ENCODE assay signal across 19 cellular contexts in the genomic region with DNA sequence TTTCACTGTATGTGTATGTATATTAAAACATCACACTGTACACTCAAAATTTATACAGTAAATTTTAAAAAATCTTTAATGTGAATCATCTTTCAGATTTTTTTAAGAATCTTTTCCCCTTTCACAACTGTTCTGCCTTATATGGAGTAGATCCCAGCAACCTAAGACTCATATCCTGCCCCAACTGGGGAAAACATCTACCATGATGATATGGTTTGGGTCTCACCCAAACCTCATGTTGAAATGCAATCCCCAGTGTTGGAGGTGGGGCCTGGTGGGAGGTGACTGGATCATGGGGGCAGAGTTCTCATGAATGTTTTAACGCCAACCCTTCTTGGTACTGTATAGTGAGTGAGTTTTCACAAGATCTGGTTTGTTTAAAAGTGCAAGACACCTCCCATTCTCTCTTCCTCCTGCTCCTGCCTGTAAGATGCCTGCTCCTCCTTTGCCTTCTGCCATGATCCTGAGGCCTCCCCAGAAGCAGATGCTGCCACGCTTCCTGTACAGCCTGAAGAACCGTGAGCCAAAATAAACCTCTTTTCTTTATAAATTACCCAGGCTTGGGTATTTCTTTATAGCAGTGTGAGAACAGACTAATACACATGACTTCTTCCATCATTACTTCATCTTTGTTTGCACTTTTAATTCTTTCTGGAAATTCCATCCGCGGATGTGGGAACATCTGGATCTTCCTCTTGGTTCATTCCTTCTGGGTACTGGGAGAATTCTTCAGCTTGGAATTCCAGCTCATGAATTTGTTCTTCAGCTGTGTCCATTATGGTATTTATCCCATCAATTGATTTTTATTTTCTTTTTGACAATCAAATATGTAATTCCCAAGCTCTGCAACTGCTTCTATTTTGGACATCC. TPM values are rescaled to one million over a fixed set of nuclear protein-coding genes. Genes with fewer than 3 reads are reported as not detected.
A peak's percentile ranks its signal among the peaks of the same experiment; 100 is the strongest.
DNase-seq lines count a peak whose midpoint lies in the region; ATAC-seq, FAIRE-seq and TF ChIP-seq lines count a peak whose summit lies in the region.
"Had no signal": no experiment of that assay in that cellular context is flagged by ENCODE, and none has a peak within 500 bp of the region (broad histone marks: within the 10 kb centered on the region; RNA-seq: fewer than 3 reads in every experiment).

No MANE protein-coding gene starts in this region.

- peak; percentile 80 for DNase-seq in AG09309 (ENCODE audit: low read depth)
- peak; percentile 92 for DNase-seq in HS-5 (ENCODE audit: low read depth)
- DNase-seq in bronchial epithelial cell (ENCODE audit: low read depth): peak; percentile 29
- no peak for DNase-seq in neural crest cell (ENCODE audit: low read depth, low spot score)
- DNase-seq in activated CD4-positive, CD25-positive, alpha-beta regulatory T cell (lab: John Stamatoyannopoulos, UW): no peak
- no peak for DNase-seq in mesenteric fat pad (ENCODE audit: low spot score)
- DNase-seq in putamen (ENCODE audit: low spot score): no peak
- DNase-seq: activated T-cell treated with anti-CD3 and anti-CD28 coated beads, Interleukin-2, amount 50 U/mL, for 72 hours; Calu3; effector memory CD8-positive, alpha-beta T cell; H7; NCI-H1436 treated with DMSO at 0.1 percent for 48 hours had no signal

- no peak for ATAC-seq in GM19351 (IDR thresholded peaks at IDR 0.05; ENCODE audit: unreplicated experiment)
- ATAC-seq: activated T-cell treated with anti-CD3 and anti-CD28 coated beads, Interleukin-2, amount 50 U/mL, for 72 hours; effector memory CD8-positive, alpha-beta T cell; sciatic nerve had no signal

- H3K9me3 Mint-ChIP-seq in neural crest cell: peaks cover 12% of the 10 kb centered on the region

- H3K4me3 Mint-ChIP-seq in neural crest cell: no peak overlapping the region
- H3K4me3 Mint-ChIP-seq: activated naive CD8-positive, alpha-beta T cell; activated T-cell treated with anti-CD3 and anti-CD28 coated beads, Interleukin-2, amount 50 U/mL, for 72 hours; B cell; effector memory CD8-positive, alpha-beta T cell had no signal

- peak overlapping the region; percentile 40 for H3K27ac Mint-ChIP-seq in neural crest cell (ENCODE audit: unreplicated experiment)
- H3K27ac Mint-ChIP-seq: activated naive CD8-positive, alpha-beta T cell; activated T-cell treated with anti-CD3 and anti-CD28 coated beads, Interleukin-2, amount 50 U/mL, for 72 hours; B cell; effector memory CD8-positive, alpha-beta T cell had no signal

- FAIRE-seq in bronchial epithelial cell (lab: Jason Lieb, UNC): no peak
- FAIRE-seq: frontal cortex, urothelium cell line had no signal

- H3K27me3 Mint-ChIP-seq in neural crest cell (ENCODE audit: low read depth): no peaks in the 10 kb centered on the region

- H3K4me3 ChIP-seq in AG09309 (ENCODE audit: control insufficient read depth, low read depth, low read length) (no peak overlapping the region), bronchial epithelial cell (ENCODE audit: low read depth, low read length) (no peak overlapping the region)

- no peaks in the 10 kb centered on the region for H3K36me3 Mint-ChIP-seq in neural crest cell (ENCODE audit: low read depth)

- peaks cover 16% of the 10 kb centered on the region for H3K4me1 Mint-ChIP-seq in neural crest cell

- no peaks in the 10 kb centered on the region for H3K36me3 ChIP-seq in bronchial epithelial cell (ENCODE audit: control insufficient read depth, insufficient read depth, low read length)

- TF ChIP-seq CTCF in AG09309 (IDR thresholded peaks at IDR 0.05; ENCODE audit: control insufficient read depth, insufficient read depth, low read depth, low read length, missing control alignments): no peak
- TF ChIP-seq CTCF in bronchial epithelial cell (IDR thresholded peaks at IDR 0.05; ENCODE audit: insufficient read depth, low read length, severe bottlenecking): no peak
- no peak for TF ChIP-seq CTCF in neural crest cell (conservative IDR thresholded peaks at IDR 0.05)

- no peaks in the 10 kb centered on the region for H3K27me3 ChIP-seq in bronchial epithelial cell (ENCODE audit: control insufficient read depth, insufficient read depth, low read length)

RNA-seq across cellular contexts. Expression of a gene that starts 36.9 kb away (rescaled TPM):
- total RNA-seq in bronchial epithelial cell (not detected in 2 replicates), neural crest cell (0.11 TPM in 1 of 2 replicates, not detected in the other), mesenteric fat pad (not detected)
- total RNA-seq: activated T-cell treated with anti-CD3 and anti-CD28 coated beads, Interleukin-2, amount 50 U/mL, for 72 hours; B cell; Calu3; frontal cortex; H7; osteocyte; sciatic nerve had no signal

Comparison
In these comparisons a context has a peak if more than half of its experiments do, and no peak if none do; other contexts are left out.
1. DNase-seq: peak in AG09309 (single experiment), HS-5 (single experiment) and bronchial epithelial cell (single experiment); none in neural crest cell (single experiment), activated CD4-positive, CD25-positive, alpha-beta regulatory T cell (0 of 4), mesenteric fat pad (single experiment) and putamen (single experiment).